ENCODE assay signal across 1 cellular context in genomic region chr16:3192476-3193019, GRCh38.
TF ChIP-seq lines count a peak whose summit lies in the region.

No MANE protein-coding gene starts in this region.

TF ChIP-seq in IMR-90, 13 proteins besides CTCF, POLR2A, EP300 and RAD21:
- no peak for TF ChIP-seq CEBPB (IDR thresholded peaks at IDR 0.05; ENCODE audit: low read depth, low read length)
- no peak for TF ChIP-seq FOS (IDR thresholded peaks at IDR 0.05; ENCODE audit: low read depth, low read length)
- no peak for TF ChIP-seq ELK1 (IDR thresholded peaks at IDR 0.05; ENCODE audit: borderline replicate concordance, low read depth, low read length)
- TF ChIP-seq BHLHE40 (IDR thresholded peaks at IDR 0.05; ENCODE audit: low read depth, low read length), result no peak
- TF ChIP-seq RFX5 (IDR thresholded peaks at IDR 0.05; ENCODE audit: low read depth, low read length), result no peak
- no peak for TF ChIP-seq SMC3 (IDR thresholded peaks at IDR 0.05; ENCODE audit: low read depth, low read length)
- TF ChIP-seq CHD1 (IDR thresholded peaks at IDR 0.05; ENCODE audit: low read depth, low read length), result no peak
- TF ChIP-seq RCOR1 (IDR thresholded peaks at IDR 0.05; ENCODE audit: insufficient replicate concordance, low read length), result no peak
- TF ChIP-seq NFE2L2 (IDR thresholded peaks at IDR 0.05; ENCODE audit: low read depth, low read length), result no peak
- no peak for TF ChIP-seq MAFK (IDR thresholded peaks at IDR 0.05; ENCODE audit: low read depth, low read length)
- TF ChIP-seq MXI1 (IDR thresholded peaks at IDR 0.05; ENCODE audit: borderline replicate concordance, low read depth, low read length), result no peak
- no peak for TF ChIP-seq MAZ (IDR thresholded peaks at IDR 0.05; ENCODE audit: borderline replicate concordance, low read depth, low read length)
- TF ChIP-seq USF2 (IDR thresholded peaks at IDR 0.05; ENCODE audit: low read depth, low read length), result no peak
